In the genomic region with DNA sequence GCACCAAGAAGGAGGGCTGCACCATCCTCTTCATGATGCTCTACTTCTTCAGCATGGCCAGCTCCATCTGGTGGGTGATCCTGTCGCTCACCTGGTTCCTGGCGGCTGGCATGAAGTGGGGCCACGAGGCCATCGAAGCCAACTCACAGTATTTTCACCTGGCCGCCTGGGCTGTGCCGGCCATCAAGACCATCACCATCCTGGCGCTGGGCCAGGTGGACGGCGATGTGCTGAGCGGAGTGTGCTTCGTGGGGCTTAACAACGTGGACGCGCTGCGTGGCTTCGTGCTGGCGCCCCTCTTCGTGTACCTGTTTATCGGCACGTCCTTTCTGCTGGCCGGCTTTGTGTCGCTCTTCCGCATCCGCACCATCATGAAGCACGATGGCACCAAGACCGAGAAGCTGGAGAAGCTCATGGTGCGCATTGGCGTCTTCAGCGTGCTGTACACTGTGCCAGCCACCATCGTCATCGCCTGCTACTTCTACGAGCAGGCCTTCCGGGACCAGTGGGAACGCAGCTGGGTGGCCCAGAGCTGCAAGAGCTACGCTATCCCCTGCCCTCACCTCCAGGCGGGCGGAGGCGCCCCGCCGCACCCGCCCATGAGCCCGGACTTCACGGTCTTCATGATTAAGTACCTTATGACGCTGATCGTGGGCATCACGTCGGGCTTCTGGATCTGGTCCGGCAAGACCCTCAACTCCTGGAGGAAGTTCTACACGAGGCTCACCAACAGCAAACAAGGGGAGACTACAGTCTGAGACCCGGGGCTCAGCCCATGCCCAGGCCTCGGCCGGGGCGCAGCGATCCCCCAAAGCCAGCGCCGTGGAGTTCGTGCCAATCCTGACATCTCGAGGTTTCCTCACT, we compare ENCODE assay signal across 8 cellular contexts. TPM values are rescaled to one million over a fixed set of nuclear protein-coding genes. Genes with fewer than 3 reads are reported as not detected.
DNase-seq lines count a peak whose midpoint lies in the region; ATAC-seq, FAIRE-seq and TF ChIP-seq lines count a peak whose summit lies in the region.

No MANE protein-coding gene starts in this region.

- peak overlapping the region; percentile 9 to 80 for H3K9ac ChIP-seq in kidney (ENCODE audit: low read length in 2 of 2)

- no peaks in the 10 kb centered on the region for H3K4me1 Mint-ChIP-seq in activated T-helper 17 cell treated with anti-CD3 and anti-CD28 coated beads, Interleukin-2, amount 50 U/mL, for 72 hours

- TF ChIP-seq CTCF in body of pancreas (IDR thresholded peaks at IDR 0.05) (no peak), kidney (IDR thresholded peaks at IDR 0.05; ENCODE audit: borderline replicate concordance, extremely low read depth, insufficient read depth) (no peak), stomach (IDR thresholded peaks at IDR 0.05) (no peak)

- H3K9me3 Mint-ChIP-seq in activated T-helper 17 cell treated with anti-CD3 and anti-CD28 coated beads, Interleukin-2, amount 50 U/mL, for 72 hours, result no peaks in the 10 kb centered on the region

- WGBS in body of pancreas, 2 donors, result 75 to 83% methylated on average over 47 to 57 of the region's 58 CpGs
- WGBS in stomach, 5 donors, result 54 to 71% (median 67%) methylated on average over 53 to 58 of the region's 58 CpGs

- intact Hi-C loops in body of pancreas (cut with DNase I), result no loop called here
- intact Hi-C loops in kidney (cut with DNase I), result no loop called here
- intact Hi-C loops in stomach (cut with DNase I; ENCODE audit: low total_unique reads), result no loop called here

- no peak for TF ChIP-seq EP300 in stomach (IDR thresholded peaks at IDR 0.05)

- peaks cover 29% of the 10 kb centered on the region for H3K4me1 ChIP-seq in body of pancreas
- peaks cover 5 to 7% of the 10 kb centered on the region in 2 donors for H3K4me1 ChIP-seq in kidney (ENCODE audit: control insufficient read depth in 1 of 2, insufficient read depth in 1 of 2, low read depth in 1 of 2, low read length in 2 of 2)
- H3K4me1 ChIP-seq in stomach, result peaks cover 18 to 46% (median 37%) of the 10 kb centered on the region in 4 donors

- no peaks in the 10 kb centered on the region for H3K9me3 ChIP-seq in body of pancreas
- no peaks in the 10 kb centered on the region for H3K9me3 ChIP-seq in kidney (ENCODE audit: control insufficient read depth in 1 of 2, low read length in 2 of 2)
- no peaks in the 10 kb centered on the region for H3K9me3 ChIP-seq in stomach

- no peak overlapping the region for H3K4me3 ChIP-seq in body of pancreas
- H3K4me3 ChIP-seq in kidney (ENCODE audit: low read length in 2 of 2), result peak overlapping the region; percentile 83 to 92
- H3K4me3 ChIP-seq in stomach, result peak overlapping the region; percentile 66 to 90 (median 78)

- DNase-seq in DMS 273 (lab: John Stamatoyannopoulos, UW; ENCODE audit: unreplicated experiment), result peak; percentile 23
- no peak for DNase-seq in DMS 273 treated with DMSO at 0.1 percent for 48 hours (lab: John Stamatoyannopoulos, UW)
- peak in 3 of 4 donors; percentile 18 to 26 (median 25) for DNase-seq in body of pancreas
- DNase-seq in kidney, result peak; percentile 80
- no peak for DNase-seq in stomach
- no peak for DNase-seq in A172 (ENCODE audit: low spot score)
- no peak for DNase-seq in effector CD8-positive, alpha-beta T cell (lab: John Stamatoyannopoulos, UW)

- no peak for ATAC-seq in body of pancreas
- ATAC-seq in activated T-helper 17 cell treated with anti-CD3 and anti-CD28 coated beads, Interleukin-2, amount 50 U/mL, for 72 hours (replicated peaks), result no peak

- FAIRE-seq in kidney (lab: Jason Lieb, UNC), result no peak

- no peak for TF ChIP-seq POLR2A in body of pancreas (IDR thresholded peaks at IDR 0.05)
- no peak for TF ChIP-seq POLR2A in stomach (IDR thresholded peaks at IDR 0.05)

- no peak overlapping the region for H3K27ac Mint-ChIP-seq in activated T-helper 17 cell treated with anti-CD3 and anti-CD28 coated beads, Interleukin-2, amount 50 U/mL, for 72 hours

- no peaks in the 10 kb centered on the region for H3K36me3 Mint-ChIP-seq in activated T-helper 17 cell treated with anti-CD3 and anti-CD28 coated beads, Interleukin-2, amount 50 U/mL, for 72 hours (ENCODE audit: low read depth)

- peaks cover 27% of the 10 kb centered on the region for H3K27me3 Mint-ChIP-seq in activated T-helper 17 cell treated with anti-CD3 and anti-CD28 coated beads, Interleukin-2, amount 50 U/mL, for 72 hours

- no peak overlapping the region for H3K4me3 Mint-ChIP-seq in activated T-helper 17 cell treated with anti-CD3 and anti-CD28 coated beads, Interleukin-2, amount 50 U/mL, for 72 hours

- peak overlapping the region in 2 of 4 donors; percentile 94 to 96 for H3K27ac ChIP-seq in body of pancreas
- H3K27ac ChIP-seq in kidney (ENCODE audit: low read depth in 2 of 2, low read length in 2 of 2), result peak overlapping the region; percentile 88 to 89
- H3K27ac ChIP-seq in stomach, result peak overlapping the region in 3 of 5 donors; percentile 87 to 98 (median 95)

- H3K36me3 ChIP-seq in body of pancreas (replicated peaks in 1 of 2; ENCODE audit: insufficient read depth in 1 of 2, low read depth in 2 of 2) (no peaks in the 10 kb centered on the region), kidney (ENCODE audit: control insufficient read depth in 1 of 2, insufficient read depth in 2 of 2, low read length in 2 of 2) (peaks cover 0 to 4% of the 10 kb centered on the region in 2 donors), stomach (no peaks in the 10 kb centered on the region)

- H3K27me3 ChIP-seq in body of pancreas, result no peaks in the 10 kb centered on the region
- H3K27me3 ChIP-seq in stomach, result no peaks in the 10 kb centered on the region

RNA-seq across cellular contexts. Expression of a gene that starts 2.1 kb away (rescaled TPM):
- 10 to 100 TPM in 1 of 2 donors, 1 to 10 TPM in 1; 6.3 to 10.1 TPM for total RNA-seq in body of pancreas
- total RNA-seq in kidney, result 34.8 TPM
- polyA plus RNA-seq in kidney (ENCODE audit: insufficient read depth, low read depth, low replicate concordance), result 8.6 TPM
- total RNA-seq in stomach, result 10 to 100 TPM in 2 of 5 donors, 1 to 10 TPM in 3; 1.8 to 12.9 (median 8.7) TPM
- 1 to 10 TPM; 2.4 to 2.7 (median 2.4) TPM for polyA plus RNA-seq in stomach
- 5.5 and 6.4 TPM in 2 replicates for total RNA-seq in A172 (2014; rRNA removed; shearing (Covaris generic))
- total RNA-seq in activated T-helper 17 cell treated with anti-CD3 and anti-CD28 coated beads, Interleukin-2, amount 50 U/mL, for 72 hours, result under 1 TPM; 0.08 to 0.13 TPM

Comparison
In these comparisons a context has a peak if more than half of its experiments do, and no peak if none do; other contexts are left out.
1. DNase-seq: peak in DMS 273 (single experiment), body of pancreas (3 of 4) and kidney (single experiment); none in DMS 273 treated with DMSO at 0.1 percent for 48 hours (single experiment), stomach (single experiment), A172 (single experiment) and effector CD8-positive, alpha-beta T cell (single experiment).
2. H3K4me3 ChIP-seq: peak in kidney (2 of 2) and stomach (4 of 4); none in body of pancreas (0 of 2).